14 cellular contexts compared by ENCODE assay signal in genomic region chr5:146944764-146945710, GRCh38.
DNase-seq lines count a peak whose midpoint lies in the region; ATAC-seq, FAIRE-seq and TF ChIP-seq lines count a peak whose summit lies in the region.
"Had no signal": no experiment of that assay in that cellular context is flagged by ENCODE, and none has a peak within 500 bp of the region (broad histone marks: within the 10 kb centered on the region; RNA-seq: fewer than 3 reads in every experiment).

No MANE protein-coding gene starts in this region.

- H3K9ac ChIP-seq in HepG2 (ENCODE audit: insufficient read depth, low read depth, low read length): no peak overlapping the region
- H3K9ac ChIP-seq: BLaER1 treated with 17β-estradiol and CSF1 and Interleukin-3, amounts not matched to agents 10 nM and 100 nM had no signal

- intact Hi-C loops in HepG2 (cut with micrococcal nuclease; ENCODE audit: unreplicated experiment): no loop called here
- intact Hi-C loops in pancreas (cut with DNase I): no loop called here
- intact Hi-C loops in lower leg skin (cut with DNase I; ENCODE audit: low total_unique reads): no loop called here
- intact Hi-C loops in upper lobe of right lung (cut with DNase I): no loop called here

- H3K9me3 ChIP-seq in HepG2 (ENCODE audit: low read length) (no peaks in the 10 kb centered on the region), pancreas (no peaks in the 10 kb centered on the region), upper lobe of right lung (no peaks in the 10 kb centered on the region)
- H3K9me3 ChIP-seq: BLaER1 treated with 17β-estradiol and CSF1 and Interleukin-3, amounts not matched to agents 10 nM and 100 nM had no signal

- TF ChIP-seq EP300 in HepG2 (IDR thresholded peaks at IDR 0.05; ENCODE audit: low read depth in 2 of 2, low read length in 2 of 2) (no peak), HepG2 (CRISPR knock-in tag; IDR thresholded peaks at IDR 0.05; ENCODE audit: borderline replicate concordance) (no peak)

- H3K27me3 ChIP-seq in HepG2 (ENCODE audit: control insufficient read depth in 1 of 2, insufficient read depth in 2 of 2, low read length in 2 of 2) (no peaks in the 10 kb centered on the region), pancreas (no peaks in the 10 kb centered on the region), upper lobe of right lung (no peaks in the 10 kb centered on the region)
- H3K27me3 ChIP-seq: BLaER1 treated with 17β-estradiol and CSF1 and Interleukin-3, amounts not matched to agents 10 nM and 100 nM had no signal

- H2AFZ ChIP-seq in HepG2 (ENCODE audit: low read length): no peak overlapping the region

- no peak for TF ChIP-seq POLR2A in HepG2 (IDR thresholded peaks at IDR 0.05; ENCODE audit: insufficient read depth in 1 of 2, low read depth in 2 of 2, low read length in 2 of 2)
- TF ChIP-seq POLR2A in lower leg skin (IDR thresholded peaks at IDR 0.05): no peak

- H3K4me2 ChIP-seq in HepG2 (ENCODE audit: low read depth, low read length): no peak overlapping the region
- H3K4me2 ChIP-seq: BLaER1 treated with 17β-estradiol and CSF1 and Interleukin-3, amounts not matched to agents 10 nM and 100 nM had no signal

- peak overlapping the region; percentile 66 for H3K27ac ChIP-seq in 22Rv1
- peak overlapping the region; percentile 78 for H3K27ac ChIP-seq in VCaP
- no peak overlapping the region for H3K27ac ChIP-seq in HepG2 (ENCODE audit: extremely low read length, insufficient read depth, low read length)
- no peak overlapping the region for H3K27ac ChIP-seq in pancreas
- no peak overlapping the region for H3K27ac ChIP-seq in upper lobe of right lung
- H3K27ac ChIP-seq: BLaER1 treated with 17β-estradiol and CSF1 and Interleukin-3, amounts not matched to agents 10 nM and 100 nM had no signal

- WGBS in HepG2 (ENCODE audit: low lambda C conversion rate): 3% methylated on average over 4 of the region's 4 CpGs
- 12 to 15% methylated on average over 4 of the region's 4 CpGs for WGBS in pancreas, 2 donors
- WGBS in lower leg skin, 2 donors: 69 to 70% methylated on average over 4 of the region's 4 CpGs

- H3K79me2 ChIP-seq in HepG2 (ENCODE audit: insufficient read depth, low read length): no peaks in the 10 kb centered on the region

- POLR2A ChIA-PET in HepG2 (lab: Yijun Ruan, JAX): no interaction called here

- in situ Hi-C loops in HepG2 (cut with HindIII; ENCODE audit: extremely low pct_ligation_motif_present, low pct_unique_long_range_greater_than_20kb): no loop called here

- no peaks in the 10 kb centered on the region for H4K20me1 ChIP-seq in HepG2 (ENCODE audit: insufficient read depth, low read length)
- H4K20me1 ChIP-seq: BLaER1 treated with 17β-estradiol and CSF1 and Interleukin-3, amounts not matched to agents 10 nM and 100 nM had no signal

- DNase-seq in HepG2 (ENCODE audit: low spot score): no peak
- DNase-seq in pancreas: peak in 2 of 6 donors; percentile 5 to 17
- no peak for DNase-seq in lower leg skin (ENCODE audit: low spot score in 2 of 2)
- no peak for DNase-seq in upper lobe of right lung
- DNase-seq: Calu3; CD8-positive, alpha-beta T cell; DMS79 treated with DMSO at 0.1 percent for 48 hours; GF-D8; H9 had no signal

- peak; percentile 36; the same call in 1 of the 3 replicates for ATAC-seq in HepG2
- ATAC-seq in pancreas: peak; percentile 60 to 83 (median 70)
- no peak for ATAC-seq in GM19397 (IDR thresholded peaks at IDR 0.05; ENCODE audit: unreplicated experiment)
- no peak for ATAC-seq in upper lobe of right lung
- ATAC-seq: CD8-positive, alpha-beta T cell had no signal

- FAIRE-seq in HepG2 (lab: Jason Lieb, UNC): no peak
- FAIRE-seq in pancreas (lab: Jason Lieb, UNC): no peak
- FAIRE-seq: H1 had no signal

- CTCF ChIA-PET in HepG2 (lab: Yijun Ruan, JAX; ENCODE audit: low intra/inter-chr PET ratio, low total read pairs): no interaction called here

- H3K4me1 ChIP-seq in HepG2 (ENCODE audit: insufficient read depth, low read length) (peaks cover 15% of the 10 kb centered on the region), pancreas (peaks cover 5 to 25% (median 20%) of the 10 kb centered on the region in 3 donors), upper lobe of right lung (no peaks in the 10 kb centered on the region)
- H3K4me1 ChIP-seq: BLaER1 treated with 17β-estradiol and CSF1 and Interleukin-3, amounts not matched to agents 10 nM and 100 nM had no signal

- H3K36me3 ChIP-seq in HepG2 (replicated peaks in 1 of 2; ENCODE audit: control insufficient read depth in 1 of 2, insufficient read depth in 2 of 2, low read length in 2 of 2) (no peaks in the 10 kb centered on the region), pancreas (no peaks in the 10 kb centered on the region), upper lobe of right lung (no peaks in the 10 kb centered on the region)
- H3K36me3 ChIP-seq: BLaER1 treated with 17β-estradiol and CSF1 and Interleukin-3, amounts not matched to agents 10 nM and 100 nM had no signal

- H3K4me3 ChIP-seq in HepG2 (replicated peaks in 1 of 3; ENCODE audit: insufficient read depth in 1 of 3, low read depth in 2 of 3, low read length in 3 of 3) (no peak overlapping the region), pancreas (no peak overlapping the region), lower leg skin (ENCODE audit: low read depth, poor library complexity, severe bottlenecking) (no peak overlapping the region), upper lobe of right lung (no peak overlapping the region)
- H3K4me3 ChIP-seq: BLaER1 treated with 17β-estradiol and CSF1 and Interleukin-3, amounts not matched to agents 10 nM and 100 nM had no signal

- TF ChIP-seq RAD21 in HepG2 (CRISPR knock-in tag; IDR thresholded peaks at IDR 0.05): no peak

- no TSS peak for BruUV-seq in HepG2 (replicated peaks; lab: Mats Ljungman, UMichigan)

- TF ChIP-seq CTCF in 22Rv1 (IDR thresholded peaks at IDR 0.05) (no peak), VCaP (conservative IDR thresholded peaks at IDR 0.05) (no peak), HepG2 (CRISPR knock-in tag; IDR thresholded peaks at IDR 0.05) (no peak), pancreas (IDR thresholded peaks at IDR 0.05) (no peak), lower leg skin (IDR thresholded peaks at IDR 0.05) (no peak), upper lobe of right lung (IDR thresholded peaks at IDR 0.05) (no peak)

TF ChIP-seq in HepG2, 621 proteins besides CTCF, POLR2A, EP300 and RAD21:
- TF ChIP-seq ZNF383 (CRISPR knock-in tag; IDR thresholded peaks at IDR 0.05; ENCODE audit: borderline replicate concordance): no peak
- TF ChIP-seq ZNF619 (CRISPR knock-in tag; IDR thresholded peaks at IDR 0.05): no peak
TF ChIP-seq in HepG2: peak in this region for 0.

Comparison
In these comparisons a context has a peak if more than half of its experiments do, and no peak if none do; other contexts are left out.
1. H3K27ac ChIP-seq: peak in 22Rv1 (single experiment) and VCaP (single experiment); none in HepG2 (single experiment), pancreas (0 of 4) and upper lobe of right lung (single experiment).
2. ATAC-seq: peak in HepG2 (single experiment) and pancreas (4 of 4); none in GM19397 (single experiment) and upper lobe of right lung (single experiment).